18 cellular contexts compared by ENCODE assay signal in genomic region chr4:177771645-177772044, GRCh38.
"Had no signal": no experiment of that assay in that cellular context is flagged by ENCODE, and none has a peak within 500 bp of the region (broad histone marks: within the 10 kb centered on the region; RNA-seq: fewer than 3 reads in every experiment).

No MANE protein-coding gene starts in this region.

- H3K4me1 ChIP-seq: heart left ventricle, left lung, neural progenitor cell, parathyroid adenoma, right lobe of liver, tibial nerve, upper lobe of left lung had no signal

- H3K4me3 ChIP-seq: dorsolateral prefrontal cortex, heart left ventricle, hepatocyte, left lung, neural progenitor cell, right lobe of liver, thoracic aorta, tibial nerve, upper lobe of left lung had no signal

- H3K4me2 ChIP-seq: hepatocyte, neural progenitor cell had no signal

- H2AFZ ChIP-seq: hepatocyte, neural progenitor cell, parathyroid adenoma had no signal

- H3K9ac ChIP-seq: neural progenitor cell, parathyroid adenoma had no signal

- H3K27me3 ChIP-seq: heart left ventricle, hepatocyte, left lung, neural progenitor cell, right lobe of liver, tibial nerve, upper lobe of left lung had no signal

- ATAC-seq: heart left ventricle; left lung; naive thymus-derived CD4-positive, alpha-beta T cell; right lobe of liver; stimulated activated naive B cell treated with anti-CD40 and anti-IgM and Interleukin-4, amounts not matched to agents 10 μg/mL and 1 μg/mL and 100 μg/mL, for 72 hours had no signal

- H3K36me3 ChIP-seq: heart left ventricle, left lung, neural progenitor cell, right lobe of liver, thoracic aorta, tibial nerve, upper lobe of left lung had no signal

- H3K9me3 ChIP-seq: heart left ventricle, left lung, right lobe of liver, thoracic aorta, tibial nerve, upper lobe of left lung had no signal

- H3K27ac ChIP-seq: dorsolateral prefrontal cortex, heart left ventricle, hepatocyte, left lung, neural progenitor cell, parathyroid adenoma, right lobe of liver, thoracic aorta, tibial nerve, upper lobe of left lung had no signal

- DNase-seq: dorsolateral prefrontal cortex; effector CD4-positive, alpha-beta T cell; heart left ventricle; kidney; left lung; mesenchymal stem cell; naive thymus-derived CD4-positive, alpha-beta T cell; right lobe of liver; small intestine; stimulated activated CD4-positive, alpha-beta T cell treated with anti-CD3 and anti-CD28 coated beads, Interleukin-15, amount 100 ng/mL, for 24 hours; stimulated activated CD4-positive, alpha-beta T cell treated with anti-CD3 and anti-CD28 coated beads, Interleukin-2, amount 100 ng/mL, for 48 hours; stimulated activated naive B cell treated with anti-CD40 and anti-IgM and Interleukin-4, amounts not matched to agents 10 μg/mL and 1 μg/mL and 100 μg/mL, for 72 hours; upper lobe of left lung had no signal

- H3K79me2 ChIP-seq: hepatocyte, parathyroid adenoma had no signal
